In genomic region chr2:165544897-165545296, GRCh38 we compare ENCODE assay signal across 14 cellular contexts.
DNase-seq lines count a peak whose midpoint lies in the region; ATAC-seq and TF ChIP-seq lines count a peak whose summit lies in the region.
"Had no signal": no experiment of that assay in that cellular context is flagged by ENCODE, and none has a peak within 500 bp of the region (broad histone marks: within the 10 kb centered on the region; RNA-seq: fewer than 3 reads in every experiment).

No MANE protein-coding gene starts in this region.

- peak; percentile 86 for ATAC-seq in GM18505 (IDR thresholded peaks at IDR 0.05; ENCODE audit: unreplicated experiment)
- ATAC-seq in GM19455 (IDR thresholded peaks at IDR 0.05; ENCODE audit: unreplicated experiment) = peak; percentile 78
- peak; percentile 74 for ATAC-seq in HG02870 (IDR thresholded peaks at IDR 0.05; ENCODE audit: unreplicated experiment)
- peak; percentile 91 for ATAC-seq in HG03469 (IDR thresholded peaks at IDR 0.05; ENCODE audit: unreplicated experiment)
- ATAC-seq in right cardiac atrium = no peak

- DNase-seq in right cardiac atrium (no peak), UCSD-AML1 (lab: John Stamatoyannopoulos, UW; ENCODE audit: unreplicated experiment) (no peak), NCI-H2227 (lab: John Stamatoyannopoulos, UW; ENCODE audit: unreplicated experiment) (no peak), CD1c-positive myeloid dendritic cell (ENCODE audit: extremely low spot score) (no peak)
- DNase-seq: ACHN; activated CD4-positive, alpha-beta T cell treated with anti-CD3 and anti-CD28 coated beads, Interleukin-2, amount 50 U/mL, for 48 hours; activated naive CD4-positive, alpha-beta T cell treated with anti-CD3 and anti-CD28 coated beads, Interleukin-2, amount 10 ng/mL, durations not matched to agents 7 days and 5 days; central memory CD4-positive, alpha-beta T cell; DMS153; substantia nigra had no signal

- H3K27ac ChIP-seq in right cardiac atrium (ENCODE audit: low read length) = no peak overlapping the region

- intact Hi-C loops in right cardiac atrium (cut with DNase I) = no loop called here

- no peak for TF ChIP-seq POLR2A in GM18505 (IDR thresholded peaks at IDR 0.05; ENCODE audit: borderline replicate concordance, extremely low read depth, insufficient read depth, insufficient read length)

- no peak overlapping the region for H3K4me3 ChIP-seq in right cardiac atrium (ENCODE audit: low read length)

- WGBS in right cardiac atrium = 97% methylated on average over 2 of the region's 2 CpGs

- no peaks in the 10 kb centered on the region for H3K9me3 ChIP-seq in right cardiac atrium (ENCODE audit: control insufficient read depth, low read length)

- H3K27me3 ChIP-seq in right cardiac atrium (ENCODE audit: control insufficient read depth, insufficient read depth) = no peaks in the 10 kb centered on the region

- H3K4me1 ChIP-seq in right cardiac atrium (ENCODE audit: control insufficient read depth, insufficient read depth, low read length) = no peaks in the 10 kb centered on the region

Comparison
In these comparisons a context has a peak if more than half of its experiments do, and no peak if none do; other contexts are left out.
1. ATAC-seq: peak in GM18505 (single experiment), GM19455 (single experiment), HG02870 (single experiment) and HG03469 (single experiment); none in right cardiac atrium (0 of 2).